In the genomic region with DNA sequence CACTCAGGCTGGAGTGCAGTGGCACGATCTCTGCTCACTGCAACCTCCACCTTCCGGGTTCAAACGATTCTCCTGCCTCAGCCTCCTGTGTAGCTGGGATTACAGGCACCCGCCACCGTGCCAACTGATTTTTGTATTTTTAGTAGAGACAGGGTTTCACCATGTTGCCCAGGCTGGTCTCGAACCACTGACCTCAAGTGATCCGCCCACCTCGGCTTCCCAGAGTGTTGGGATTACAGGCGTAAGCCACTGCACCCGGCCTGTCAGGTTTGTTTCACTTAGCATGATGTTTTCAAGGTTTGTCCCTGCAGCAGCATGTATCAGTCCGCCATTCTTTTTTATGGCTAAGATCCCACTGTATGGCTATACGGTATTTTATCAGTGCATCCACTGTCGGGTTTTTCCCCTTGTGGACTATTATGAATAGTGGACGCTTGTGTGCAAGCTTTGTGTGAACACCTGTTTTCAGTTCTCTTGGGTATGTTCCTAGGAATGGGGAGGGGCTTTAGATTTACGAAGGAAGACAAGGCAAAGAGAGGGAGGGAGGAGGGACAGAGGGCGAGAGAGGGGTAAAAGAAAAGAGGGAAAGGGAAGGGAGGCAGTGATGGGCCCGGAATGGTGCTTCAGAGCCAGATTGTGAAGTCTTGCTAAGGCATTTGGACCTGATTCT, we compare ENCODE assay signal across 33 cellular contexts. TPM values are rescaled to one million over a fixed set of nuclear protein-coding genes. Genes with fewer than 3 reads are reported as not detected.
DNase-seq lines count a peak whose midpoint lies in the region; ATAC-seq and TF ChIP-seq lines count a peak whose summit lies in the region.
"Had no signal": no experiment of that assay in that cellular context is flagged by ENCODE, and none has a peak within 500 bp of the region (broad histone marks: within the 10 kb centered on the region; RNA-seq: fewer than 3 reads in every experiment).

No MANE protein-coding gene starts in this region.

- H3K4ac ChIP-seq in IMR-90 (ENCODE audit: low read depth, low read length): peak overlapping the region; percentile 96; the same call in 1 of the 2 replicates

- no peak for TF ChIP-seq POLR2A in IMR-90 (IDR thresholded peaks at IDR 0.05; ENCODE audit: low read depth, low read length)

- H3K18ac ChIP-seq in IMR-90 (ENCODE audit: low read depth, low read length): no peak overlapping the region; the same call in 1 of the 2 replicates

- no peak for ATAC-seq in IMR-90 (ENCODE audit: low read depth)
- no peak for ATAC-seq in activated naive CD8-positive, alpha-beta T cell treated with anti-CD3 and anti-CD28 coated beads, Interleukin-2, amount 50 U/mL, for 24 hours
- no peak for ATAC-seq in stimulated activated memory B cell treated with anti-CD40 and anti-IgM and Interleukin-4, amounts not matched to agents 10 μg/mL and 1 μg/mL and 100 μg/mL, for 72 hours
- ATAC-seq: activated CD8-positive, alpha-beta T cell treated with anti-CD3 and anti-CD28 coated beads, Interleukin-2, amount 10 ng/mL, durations not matched to agents 7 days and 5 days; right cardiac atrium had no signal

- in situ Hi-C loops in IMR-90 (cut with MboI; ENCODE audit: low sequenced_read_pairs): no loop called here

- POLR2A ChIA-PET in IMR-90 (lab: Charles Lee; ENCODE audit: unreplicated experiment): no interaction called here

- H3K23ac ChIP-seq in IMR-90 (ENCODE audit: low read depth, low read length): no peak overlapping the region

- H3K56ac ChIP-seq in IMR-90 (ENCODE audit: extremely low read depth, insufficient read depth, low read length): no peak overlapping the region

- no TSS peak for BruUV-seq in IMR-90 (replicated peaks; lab: Mats Ljungman, UMichigan)

- no peak overlapping the region for H3K4me3 Mint-ChIP-seq in chondrocyte (ENCODE audit: unreplicated experiment)
- H3K4me3 Mint-ChIP-seq in activated naive CD8-positive, alpha-beta T cell treated with anti-CD3 and anti-CD28 coated beads, Interleukin-2, amount 50 U/mL, for 24 hours: no peak overlapping the region
- no peak overlapping the region for H3K4me3 Mint-ChIP-seq in stimulated activated memory B cell treated with anti-CD40 and anti-IgM and Interleukin-4, amounts not matched to agents 10 μg/mL and 1 μg/mL and 100 μg/mL, for 72 hours
- H3K4me3 Mint-ChIP-seq: activated CD8-positive, alpha-beta T cell treated with anti-CD3 and anti-CD28 coated beads, Interleukin-2, amount 10 ng/mL, durations not matched to agents 7 days and 5 days; activated naive CD4-positive, alpha-beta T cell treated with anti-CD3 and anti-CD28 coated beads, Interleukin-2, amount 50 U/mL, for 24 hours; endodermal cell; nephron progenitor cell; T-helper 1 cell treated with Interleukin-12 subunit alpha and Interleukin-12 subunit beta and Interleukin-4 antibody, amounts not matched to agents 30 μg/mL and 1 μg/mL, for 36 hours had no signal

- intact Hi-C loops in IMR-90 (cut with micrococcal nuclease): no loop called here

- no peak overlapping the region for H2AFZ ChIP-seq in IMR-90 (replicated peaks; ENCODE audit: low read length, poor library complexity)
- H2AFZ ChIP-seq: parathyroid adenoma had no signal

- no peak for TF ChIP-seq CTCF in IMR-90 (conservative IDR thresholded peaks at IDR 0.05; ENCODE audit: low read depth, low read length)
- no peak for TF ChIP-seq CTCF in chondrocyte (IDR thresholded peaks at IDR 0.05)

- H3K36me3 Mint-ChIP-seq in chondrocyte (ENCODE audit: low read depth): peaks cover 3% of the 10 kb centered on the region
- H3K36me3 Mint-ChIP-seq in activated naive CD8-positive, alpha-beta T cell treated with anti-CD3 and anti-CD28 coated beads, Interleukin-2, amount 50 U/mL, for 24 hours (ENCODE audit: low read depth): peaks cover 10% of the 10 kb centered on the region
- H3K36me3 Mint-ChIP-seq in stimulated activated memory B cell treated with anti-CD40 and anti-IgM and Interleukin-4, amounts not matched to agents 10 μg/mL and 1 μg/mL and 100 μg/mL, for 72 hours: peaks cover 37% of the 10 kb centered on the region

- H3K9me3 Mint-ChIP-seq in chondrocyte (ENCODE audit: low read depth): no peaks in the 10 kb centered on the region
- H3K9me3 Mint-ChIP-seq in activated naive CD8-positive, alpha-beta T cell treated with anti-CD3 and anti-CD28 coated beads, Interleukin-2, amount 50 U/mL, for 24 hours: no peaks in the 10 kb centered on the region
- no peaks in the 10 kb centered on the region for H3K9me3 Mint-ChIP-seq in stimulated activated memory B cell treated with anti-CD40 and anti-IgM and Interleukin-4, amounts not matched to agents 10 μg/mL and 1 μg/mL and 100 μg/mL, for 72 hours
- H3K9me3 Mint-ChIP-seq: activated naive CD4-positive, alpha-beta T cell treated with anti-CD3 and anti-CD28 coated beads, Interleukin-2, amount 50 U/mL, for 24 hours; activated T-helper 2 cell treated with anti-CD3 and anti-CD28 coated beads, Interferon-gamma antibody, Interleukin-2, Interleukin-4, amounts not matched to agents 10 μg/mL and 5 μg/mL and 100 μg/mL, durations not matched to agents 14 hours and 24 hours and 36 hours; endodermal cell; nephron progenitor cell; T-helper 1 cell treated with Interleukin-12 subunit alpha and Interleukin-12 subunit beta and Interleukin-4 antibody, amounts not matched to agents 30 μg/mL and 1 μg/mL, for 36 hours had no signal

- H3K27me3 ChIP-seq in IMR-90 (ENCODE audit: control insufficient read depth, insufficient read depth, low read length) (no peaks in the 10 kb centered on the region), muscle layer of colon (ENCODE audit: control insufficient read depth in 1 of 2, insufficient read depth in 2 of 2, low read length in 2 of 2) (no peaks in the 10 kb centered on the region)
- H3K27me3 ChIP-seq: BLaER1 treated with 17β-estradiol and CSF1 and Interleukin-3, amounts not matched to agents 10 nM and 100 nM; esophagus squamous epithelium; thyroid gland had no signal

- H2BK5ac ChIP-seq in IMR-90 (ENCODE audit: low read depth, low read length, poor library complexity, severe bottlenecking): no peak overlapping the region

- H3K4me3 ChIP-seq in IMR-90 (ENCODE audit: insufficient read depth, low read depth, low read length): no peak overlapping the region
- H3K4me3 ChIP-seq in muscle layer of colon (ENCODE audit: low read depth in 1 of 2, low read length in 2 of 2): no peak overlapping the region
- H3K4me3 ChIP-seq: BLaER1 treated with 17β-estradiol and CSF1 and Interleukin-3, amounts not matched to agents 10 nM and 100 nM; coronary artery; esophagus squamous epithelium; SK-N-MC; thyroid gland had no signal

- H2AK9ac ChIP-seq in IMR-90 (replicated peaks; ENCODE audit: low read depth, low read length, poor library complexity): peak overlapping the region; percentile 91

- H2BK15ac ChIP-seq in IMR-90 (ENCODE audit: low read depth, low read length): no peak overlapping the region

- TF ChIP-seq RAD21 in IMR-90 (IDR thresholded peaks at IDR 0.05; ENCODE audit: low read length): no peak

- H3K79me1 ChIP-seq in IMR-90 (ENCODE audit: low read depth in 1 of 2, low read length in 2 of 2): peaks cover 7 to 61% of the 10 kb centered on the region in 2 experiments; a peak in 3 of 4 replicates

- peak overlapping the region in 1 of 2 experiments; percentile 81; a peak in 2 of 4 replicates for H4K8ac ChIP-seq in IMR-90 (ENCODE audit: low read depth in 2 of 2, low read length in 2 of 2)

- no peaks in the 10 kb centered on the region for H3K27me3 Mint-ChIP-seq in chondrocyte (ENCODE audit: low read depth)
- no peaks in the 10 kb centered on the region for H3K27me3 Mint-ChIP-seq in activated naive CD8-positive, alpha-beta T cell treated with anti-CD3 and anti-CD28 coated beads, Interleukin-2, amount 50 U/mL, for 24 hours
- H3K27me3 Mint-ChIP-seq in stimulated activated memory B cell treated with anti-CD40 and anti-IgM and Interleukin-4, amounts not matched to agents 10 μg/mL and 1 μg/mL and 100 μg/mL, for 72 hours: no peaks in the 10 kb centered on the region
- H3K27me3 Mint-ChIP-seq: activated naive CD4-positive, alpha-beta T cell treated with anti-CD3 and anti-CD28 coated beads, Interleukin-2, amount 50 U/mL, for 24 hours had no signal

- peak overlapping the region; percentile 38; the same call in 1 of the 2 replicates for H2BK20ac ChIP-seq in IMR-90 (ENCODE audit: low read depth, low read length)

- H3K9me1 ChIP-seq in IMR-90 (ENCODE audit: insufficient read depth, low read length): peaks cover 53% of the 10 kb centered on the region

- 0 out of 2 replicates have a peak overlapping the region, but pooled peaks have one; percentile 95 for H4K91ac ChIP-seq in IMR-90 (ENCODE audit: insufficient read depth, low read depth, low read length)

- no peak overlapping the region for H3K4me2 ChIP-seq in IMR-90 (ENCODE audit: low read depth, low read length)

- no peak overlapping the region; the same call in 1 of the 2 replicates for H4K5ac ChIP-seq in IMR-90 (ENCODE audit: low read depth, low read length)

- peaks cover 52% of the 10 kb centered on the region for H3K4me1 Mint-ChIP-seq in chondrocyte (ENCODE audit: low read depth)
- no peaks in the 10 kb centered on the region for H3K4me1 Mint-ChIP-seq in activated naive CD8-positive, alpha-beta T cell treated with anti-CD3 and anti-CD28 coated beads, Interleukin-2, amount 50 U/mL, for 24 hours
- H3K4me1 Mint-ChIP-seq in stimulated activated memory B cell treated with anti-CD40 and anti-IgM and Interleukin-4, amounts not matched to agents 10 μg/mL and 1 μg/mL and 100 μg/mL, for 72 hours: no peaks in the 10 kb centered on the region
- H3K4me1 Mint-ChIP-seq: activated naive CD4-positive, alpha-beta T cell treated with anti-CD3 and anti-CD28 coated beads, Interleukin-2, amount 50 U/mL, for 24 hours; endodermal cell had no signal

- no peak overlapping the region for H3K14ac ChIP-seq in IMR-90 (replicated peaks; ENCODE audit: low read depth, low read length)

- dilution Hi-C loops in IMR-90 (cut with HindIII; ENCODE audit: low sequenced_read_pairs, unreplicated experiment): no loop called here

- H3K9ac ChIP-seq in IMR-90 (ENCODE audit: low read depth, low read length): no peak overlapping the region
- no peak overlapping the region for H3K9ac ChIP-seq in muscle layer of colon (ENCODE audit: low read length)
- H3K9ac ChIP-seq: parathyroid adenoma had no signal

- DNase-seq in IMR-90 (no peak), chondrocyte (ENCODE audit: low spot score) (peak; percentile 38), substantia nigra (lab: John Stamatoyannopoulos, UW) (no peak), inferior parietal cortex (ENCODE audit: extremely low spot score) (no peak), DMS 273 treated with DMSO at 0.1 percent for 48 hours (lab: John Stamatoyannopoulos, UW) (no peak)
- DNase-seq in activated naive CD8-positive, alpha-beta T cell treated with anti-CD3 and anti-CD28 coated beads, Interleukin-2, amount 50 U/mL, for 24 hours: no peak
- DNase-seq: ACHN; activated CD4-positive, alpha-beta T cell treated with anti-CD3 and anti-CD28 coated beads for 1 hour; activated CD8-positive, alpha-beta T cell treated with anti-CD3 and anti-CD28 coated beads, Interleukin-2, amount 10 ng/mL, durations not matched to agents 7 days and 5 days; DMS79; endodermal cell; esophagus squamous epithelium; GF-D8; H7; KG1; NCI-H1436; NCI-H2081 treated with DMSO at 0.1 percent for 48 hours; NCI-H345; NCI-H774; nephron progenitor cell; right cardiac atrium; RPMI8226; stimulated activated naive CD4-positive, alpha-beta T cell; thyroid gland had no signal

- peak overlapping the region; percentile 11; the same call in 1 of the 2 replicates for H3K27ac ChIP-seq in IMR-90 (ENCODE audit: insufficient read depth, low read length)
- peak overlapping the region; percentile 12 for H3K27ac ChIP-seq in muscle layer of colon (ENCODE audit: low read depth, low read length)
- H3K27ac ChIP-seq in substantia nigra (ENCODE audit: low read depth, low read length, poor library complexity, severe bottlenecking): peak overlapping the region; percentile 88
- H3K27ac ChIP-seq: parathyroid adenoma, SK-N-MC had no signal

- H2AK5ac ChIP-seq in IMR-90 (ENCODE audit: low read depth, low read length): peak overlapping the region; percentile 95; the same call in 1 of the 2 replicates

- no peaks in the 10 kb centered on the region for H3K9me3 ChIP-seq in IMR-90 (ENCODE audit: control insufficient read depth, insufficient read depth, low read length)
- no peaks in the 10 kb centered on the region for H3K9me3 ChIP-seq in muscle layer of colon (ENCODE audit: low read length)
- H3K9me3 ChIP-seq: BLaER1 treated with 17β-estradiol and CSF1 and Interleukin-3, amounts not matched to agents 10 nM and 100 nM; esophagus squamous epithelium; thyroid gland had no signal

- 0 out of 2 replicates have a peak, but pooled peaks cover 2% of the 10 kb centered on the region for H3K36me3 ChIP-seq in IMR-90 (ENCODE audit: control insufficient read depth, insufficient read depth, low read length)
- H3K36me3 ChIP-seq in muscle layer of colon (ENCODE audit: insufficient read depth, low read length): peaks cover 3% of the 10 kb centered on the region
- H3K36me3 ChIP-seq: thyroid gland had no signal

- 90% methylated on average over 8 of the region's 17 CpGs; no CpG with 5 or more reads in 1 of the 2 experiments for WGBS in IMR-90 (ENCODE audit: extremely low coverage in 2 of 2, insufficient read length in 1 of 2), 2 experiments

- no peak overlapping the region for H3K27ac Mint-ChIP-seq in chondrocyte (ENCODE audit: unreplicated experiment)
- no peak overlapping the region for H3K27ac Mint-ChIP-seq in activated naive CD8-positive, alpha-beta T cell treated with anti-CD3 and anti-CD28 coated beads, Interleukin-2, amount 50 U/mL, for 24 hours
- no peak overlapping the region for H3K27ac Mint-ChIP-seq in stimulated activated memory B cell treated with anti-CD40 and anti-IgM and Interleukin-4, amounts not matched to agents 10 μg/mL and 1 μg/mL and 100 μg/mL, for 72 hours
- H3K27ac Mint-ChIP-seq: activated CD8-positive, alpha-beta T cell treated with anti-CD3 and anti-CD28 coated beads, Interleukin-2, amount 10 ng/mL, durations not matched to agents 7 days and 5 days; activated naive CD4-positive, alpha-beta T cell treated with anti-CD3 and anti-CD28 coated beads, Interleukin-2, amount 50 U/mL, for 24 hours; activated T-helper 2 cell treated with anti-CD3 and anti-CD28 coated beads, Interferon-gamma antibody, Interleukin-2, Interleukin-4, amounts not matched to agents 10 μg/mL and 5 μg/mL and 100 μg/mL, durations not matched to agents 14 hours and 24 hours and 36 hours; endodermal cell; nephron progenitor cell; T-helper 1 cell treated with Interleukin-12 subunit alpha and Interleukin-12 subunit beta and Interleukin-4 antibody, amounts not matched to agents 30 μg/mL and 1 μg/mL, for 36 hours had no signal

- peaks cover 14% of the 10 kb centered on the region for H4K20me1 ChIP-seq in IMR-90 (ENCODE audit: insufficient read depth, low read length)
- H4K20me1 ChIP-seq: BLaER1 treated with 17β-estradiol and CSF1 and Interleukin-3, amounts not matched to agents 10 nM and 100 nM had no signal

- H2BK120ac ChIP-seq in IMR-90 (ENCODE audit: low read depth, low read length): peak overlapping the region; percentile 50; the same call in 1 of the 2 replicates

- CTCF ChIA-PET in IMR-90 (lab: Yijun Ruan, JAX): no interaction called here

- H3K4me1 ChIP-seq in IMR-90 (ENCODE audit: control insufficient read depth, insufficient read depth, low read length) (peaks cover 55% of the 10 kb centered on the region), muscle layer of colon (ENCODE audit: insufficient read depth, low read length) (peaks cover 71% of the 10 kb centered on the region)
- H3K4me1 ChIP-seq: parathyroid adenoma had no signal

RNA-seq across cellular contexts. Expression of gene CDC42EP2, which starts 13.9 kb away (rescaled TPM):
- 5.2 and 5.3 TPM in 2 replicates for total RNA-seq in IMR-90 (2012; rRNA removed)
- polyA plus RNA-seq in IMR-90 (2012; rRNA removed): 27.5 and 31.3 TPM in 2 replicates
- polyA plus RNA-seq in IMR-90 (2012; cell fraction: cytosol; rRNA removed): 21.0 and 67.9 TPM in 2 replicates
- polyA plus RNA-seq in IMR-90 (2012; cell fraction: nucleus; rRNA removed; ENCODE audit: low replicate concordance): 50.4 and 79.5 TPM in 2 replicates
- total RNA-seq in chondrocyte: 7.3 to 12.8 TPM (median 12.6 TPM) in 3 replicates

RNA-seq across cellular contexts. Expression of gene DPF2, which starts 32.9 kb away (rescaled TPM):
- 37.2 and 42.8 TPM in 2 replicates for total RNA-seq in IMR-90 (2012; rRNA removed)
- polyA plus RNA-seq in IMR-90 (2012; rRNA removed): 54.3 and 62.5 TPM in 2 replicates
- polyA plus RNA-seq in IMR-90 (2012; cell fraction: cytosol; rRNA removed): 41.8 and 53.8 TPM in 2 replicates
- 72.6 and 78.3 TPM in 2 replicates for polyA plus RNA-seq in IMR-90 (2012; cell fraction: nucleus; rRNA removed; ENCODE audit: low replicate concordance)
- total RNA-seq in chondrocyte: 49.7 to 52.3 TPM (median 49.9 TPM) in 3 replicates

RNA-seq across cellular contexts. Expression of gene POLA2, which starts 39.0 kb away (rescaled TPM):
- total RNA-seq in IMR-90 (2012; rRNA removed) (12.2 and 14.2 TPM in 2 replicates), chondrocyte (5.7 to 19.0 TPM (median 6.2 TPM) in 3 replicates)
- 17.3 and 19.9 TPM in 2 replicates for polyA plus RNA-seq in IMR-90 (2012; rRNA removed)
- polyA plus RNA-seq in IMR-90 (2012; cell fraction: cytosol; rRNA removed): 7.9 and 20.1 TPM in 2 replicates
- 12.7 and 14.4 TPM in 2 replicates for polyA plus RNA-seq in IMR-90 (2012; cell fraction: nucleus; rRNA removed; ENCODE audit: low replicate concordance)

RNA-seq across cellular contexts. Expression of gene TIGD3, which starts 53.8 kb away (rescaled TPM):
- total RNA-seq in IMR-90 (2012; rRNA removed): 0.28 TPM in 1 of 2 replicates, not detected in the other
- polyA plus RNA-seq in IMR-90 (2012; rRNA removed): 0.12 TPM in 1 of 2 replicates, not detected in the other
- polyA plus RNA-seq in IMR-90 (2012; cell fraction: cytosol; rRNA removed): 0.06 and 0.11 TPM in 2 replicates
- polyA plus RNA-seq in IMR-90 (2012; cell fraction: nucleus; rRNA removed; ENCODE audit: low replicate concordance): 0.46 and 0.78 TPM in 2 replicates
- 0.10 to 0.18 TPM in 2 of 3 replicates, not detected in the other for total RNA-seq in chondrocyte

Comparison
In these comparisons a context has a peak if more than half of its experiments do, and no peak if none do; other contexts are left out.
1. H3K27ac ChIP-seq: peak in every context shown above with its lines; median percentile 88 in substantia nigra; 12 in muscle layer of colon; 11 in IMR-90.